In genomic region chr1:200029035-200029623, GRCh38 we compare ENCODE assay signal across 1 cellular context.
A peak's percentile ranks its signal among the peaks of the same experiment; 100 is the strongest.
TF ChIP-seq lines count a peak whose summit lies in the region.

No MANE protein-coding gene starts in this region.

TF ChIP-seq in WTC11, 78 proteins besides CTCF, POLR2A, EP300 and RAD21 (continued from another document):
- TF ChIP-seq, protein P1, sequence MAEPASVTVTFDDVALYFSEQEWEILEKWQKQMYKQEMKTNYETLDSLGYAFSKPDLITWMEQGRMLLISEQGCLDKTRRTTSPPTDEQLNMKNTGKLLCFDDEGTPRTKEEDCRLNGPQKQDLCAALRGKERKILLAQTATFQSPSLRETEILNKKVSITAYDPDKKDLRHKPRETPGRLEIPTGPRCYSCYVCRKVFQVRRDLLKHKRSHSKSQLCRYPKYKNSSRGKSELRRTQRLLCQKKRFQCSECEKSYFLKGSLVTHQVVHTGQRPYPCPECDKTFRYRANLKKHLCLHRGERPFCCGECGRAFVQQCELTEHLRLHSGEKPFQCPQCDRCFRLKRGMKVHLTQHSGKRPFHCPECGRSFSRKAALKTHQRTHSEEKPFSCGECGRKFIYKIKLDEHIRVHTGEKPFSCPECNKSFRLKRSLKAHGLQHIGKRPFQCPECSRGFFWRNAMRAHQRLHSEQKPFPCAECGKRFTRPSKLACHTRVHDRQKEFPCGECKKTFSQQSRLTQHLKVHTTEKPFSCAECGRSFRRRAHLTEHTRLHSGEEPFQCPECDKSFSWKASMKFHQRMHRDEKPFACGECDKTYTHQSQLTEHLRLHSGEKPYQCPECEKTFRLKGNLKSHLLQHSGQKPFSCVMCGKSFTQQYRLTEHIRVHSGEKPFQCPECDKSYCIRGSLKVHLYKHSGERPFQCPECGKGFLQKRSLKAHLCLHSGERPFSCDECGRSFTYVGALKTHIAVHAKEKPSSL (CRISPR knock-in tag; conservative IDR thresholded peaks at IDR 0.05), result no peak
- no peak for TF ChIP-seq KAT7 (CRISPR knock-in tag; IDR thresholded peaks at IDR 0.05; ENCODE audit: borderline replicate concordance)
- TF ChIP-seq ZNF232 (CRISPR knock-in tag; IDR thresholded peaks at IDR 0.05), result no peak
- peak; percentile 63 for TF ChIP-seq ZNF423 (CRISPR knock-in tag; IDR thresholded peaks at IDR 0.05)
- TF ChIP-seq ERG (CRISPR knock-in tag; IDR thresholded peaks at IDR 0.05), result no peak
- no peak for TF ChIP-seq ESRRA (CRISPR knock-in tag; IDR thresholded peaks at IDR 0.05; ENCODE audit: borderline replicate concordance)
- no peak for TF ChIP-seq ZNF281 (CRISPR knock-in tag; IDR thresholded peaks at IDR 0.05)
- no peak for TF ChIP-seq GTF2I (CRISPR knock-in tag; conservative IDR thresholded peaks at IDR 0.05)
- no peak for TF ChIP-seq NFATC4 (CRISPR knock-in tag; IDR thresholded peaks at IDR 0.05)
- no peak for TF ChIP-seq EMX1 (CRISPR knock-in tag; IDR thresholded peaks at IDR 0.05)
- no peak for TF ChIP-seq NFE2L1 (CRISPR knock-in tag; IDR thresholded peaks at IDR 0.05)
- TF ChIP-seq, protein P2, sequence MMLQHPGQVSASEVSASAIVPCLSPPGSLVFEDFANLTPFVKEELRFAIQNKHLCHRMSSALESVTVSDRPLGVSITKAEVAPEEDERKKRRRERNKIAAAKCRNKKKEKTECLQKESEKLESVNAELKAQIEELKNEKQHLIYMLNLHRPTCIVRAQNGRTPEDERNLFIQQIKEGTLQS (CRISPR knock-in tag; conservative IDR thresholded peaks at IDR 0.05), result no peak
- no peak; the same call in 1 of the 2 replicates for TF ChIP-seq TEAD1 (CRISPR knock-in tag; IDR thresholded peaks at IDR 0.05)
- no peak for TF ChIP-seq ZNF532 (CRISPR knock-in tag; IDR thresholded peaks at IDR 0.05; ENCODE audit: borderline replicate concordance)
- TF ChIP-seq, protein P3, sequence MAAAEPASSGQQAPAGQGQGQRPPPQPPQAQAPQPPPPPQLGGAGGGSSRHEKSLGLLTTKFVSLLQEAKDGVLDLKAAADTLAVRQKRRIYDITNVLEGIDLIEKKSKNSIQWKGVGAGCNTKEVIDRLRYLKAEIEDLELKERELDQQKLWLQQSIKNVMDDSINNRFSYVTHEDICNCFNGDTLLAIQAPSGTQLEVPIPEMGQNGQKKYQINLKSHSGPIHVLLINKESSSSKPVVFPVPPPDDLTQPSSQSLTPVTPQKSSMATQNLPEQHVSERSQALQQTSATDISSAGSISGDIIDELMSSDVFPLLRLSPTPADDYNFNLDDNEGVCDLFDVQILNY (CRISPR knock-in tag; IDR thresholded peaks at IDR 0.05), result no peak
- no peak for TF ChIP-seq PRRX2 (CRISPR knock-in tag; IDR thresholded peaks at IDR 0.05)
